1 cellular context compared by ENCODE assay signal in genomic region chr9:5578698-5579085, GRCh38.
A peak's percentile ranks its signal among the peaks of the same experiment; 100 is the strongest.
TF ChIP-seq lines count a peak whose summit lies in the region.

No MANE protein-coding gene starts in this region.

TF ChIP-seq in GM12878, 131 proteins besides CTCF, POLR2A, EP300 and RAD21 (continued from another document):
- TF ChIP-seq ETV6 (conservative IDR thresholded peaks at IDR 0.05 in 1 of 2, IDR thresholded peaks at IDR 0.05 in 1 of 2; ENCODE audit: borderline replicate concordance in 1 of 2, low read depth in 1 of 2) (peak in 1 of 2 experiments; percentile 36; a peak in 1 of 4 replicates), MXI1 (IDR thresholded peaks at IDR 0.05; ENCODE audit: low read depth, low read length) (no peak), IKZF2 (IDR thresholded peaks at IDR 0.05) (peak in 1 of 2 experiments; percentile 13; a peak in 1 of 4 replicates)
